8 cellular contexts compared by ENCODE assay signal in the genomic region with DNA sequence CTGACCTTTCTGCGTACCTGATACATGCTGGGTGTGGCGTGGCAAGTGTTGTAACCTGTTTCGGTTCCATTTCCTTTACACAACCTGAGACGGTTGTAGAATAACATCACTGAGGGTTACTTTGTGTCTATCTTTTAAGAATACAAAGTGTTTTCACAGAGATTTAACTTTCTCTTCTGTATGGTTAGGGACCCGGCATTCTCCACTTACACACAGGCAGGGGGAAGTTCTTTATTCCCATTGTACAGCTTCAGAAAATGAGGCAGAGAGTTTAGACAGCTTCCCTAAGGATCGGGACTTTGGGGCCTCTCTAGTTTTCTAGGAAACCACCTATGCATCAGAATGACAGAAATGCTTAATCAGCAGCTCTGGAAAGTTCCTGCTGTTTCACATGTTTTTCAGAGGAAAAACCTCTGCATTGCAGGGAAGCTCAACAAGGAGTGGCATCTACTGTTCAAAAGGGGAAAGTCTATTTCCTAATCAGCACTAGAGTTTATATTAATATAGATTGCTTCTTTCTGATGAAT. TPM values are rescaled to one million over a fixed set of nuclear protein-coding genes. Genes with fewer than 3 reads are reported as not detected.
A peak's percentile ranks its signal among the peaks of the same experiment; 100 is the strongest.
DNase-seq lines count a peak whose midpoint lies in the region; ATAC-seq and TF ChIP-seq lines count a peak whose summit lies in the region.

No MANE protein-coding gene starts in this region.

- peak; percentile 91 for ATAC-seq in HG03175 (IDR thresholded peaks at IDR 0.05; ENCODE audit: unreplicated experiment)

- H3K9me3 Mint-ChIP-seq in activated T-helper 2 cell treated with anti-CD3 and anti-CD28 coated beads, Interferon-gamma antibody, Interleukin-2, Interleukin-4, amounts not matched to agents 10 μg/mL and 5 μg/mL and 100 μg/mL, durations not matched to agents 14 hours and 24 hours and 36 hours, result no peaks in the 10 kb centered on the region

- H3K36me3 Mint-ChIP-seq in activated T-helper 2 cell treated with anti-CD3 and anti-CD28 coated beads, Interferon-gamma antibody, Interleukin-2, Interleukin-4, amounts not matched to agents 10 μg/mL and 5 μg/mL and 100 μg/mL, durations not matched to agents 14 hours and 24 hours and 36 hours (ENCODE audit: low read depth), result peaks cover 6% of the 10 kb centered on the region

- in situ Hi-C loops in ACHN (cut with HindIII; ENCODE audit: low pct_ligation_motif_present, low pct_unique_long_range_greater_than_20kb, low sequenced_read_pairs), result no loop called here

- H3K4me3 Mint-ChIP-seq in activated T-helper 2 cell treated with anti-CD3 and anti-CD28 coated beads, Interferon-gamma antibody, Interleukin-2, Interleukin-4, amounts not matched to agents 10 μg/mL and 5 μg/mL and 100 μg/mL, durations not matched to agents 14 hours and 24 hours and 36 hours (ENCODE audit: low read depth), result peak overlapping the region; percentile 88

- TF ChIP-seq CTCF in C4-2B (conservative IDR thresholded peaks at IDR 0.05), result no peak

- no peaks in the 10 kb centered on the region for H3K27me3 Mint-ChIP-seq in activated T-helper 2 cell treated with anti-CD3 and anti-CD28 coated beads, Interferon-gamma antibody, Interleukin-2, Interleukin-4, amounts not matched to agents 10 μg/mL and 5 μg/mL and 100 μg/mL, durations not matched to agents 14 hours and 24 hours and 36 hours (ENCODE audit: low read depth)

- intact Hi-C loops in activated T-helper 2 cell treated with anti-CD3 and anti-CD28 coated beads, Interferon-gamma antibody, Interleukin-2, Interleukin-4, amounts not matched to agents 10 μg/mL and 5 μg/mL and 100 μg/mL, durations not matched to agents 14 hours and 24 hours and 36 hours (cut with micrococcal nuclease), result loop anchor here (1.0 to 5.0 kb wide), 4 partner anchors 15 to 231 kb away; a partner anchor contains a TSS
- intact Hi-C loops in posterior cingulate gyrus (cut with DNase I), result loop anchor here (5.0 to 10.0 kb wide), 2 partner anchors 41 to 359 kb away; a partner anchor contains a TSS

- peak; percentile 23 for DNase-seq in GM19238 (ENCODE audit: insufficient read length, low spot score)
- no peak for DNase-seq in activated T-helper 2 cell treated with anti-CD3 and anti-CD28 coated beads, Interferon-gamma antibody, Interleukin-2, Interleukin-4, amounts not matched to agents 10 μg/mL and 5 μg/mL and 100 μg/mL, durations not matched to agents 14 hours and 24 hours and 36 hours (ENCODE audit: low spot score)
- DNase-seq in inferior parietal cortex (ENCODE audit: extremely low spot score), result peak; percentile 48
- peak; percentile 69 for DNase-seq in stimulated activated naive CD4-positive, alpha-beta T cell treated with Interleukin-2 at 50 U/mL for 16 hours (lab: John Stamatoyannopoulos, UW)
- no peak for DNase-seq in posterior cingulate gyrus
- DNase-seq in ACHN, result no peak

- H3K4me1 Mint-ChIP-seq in activated T-helper 2 cell treated with anti-CD3 and anti-CD28 coated beads, Interferon-gamma antibody, Interleukin-2, Interleukin-4, amounts not matched to agents 10 μg/mL and 5 μg/mL and 100 μg/mL, durations not matched to agents 14 hours and 24 hours and 36 hours (ENCODE audit: low read depth), result peaks cover 35% of the 10 kb centered on the region

- H3K27ac Mint-ChIP-seq in activated T-helper 2 cell treated with anti-CD3 and anti-CD28 coated beads, Interferon-gamma antibody, Interleukin-2, Interleukin-4, amounts not matched to agents 10 μg/mL and 5 μg/mL and 100 μg/mL, durations not matched to agents 14 hours and 24 hours and 36 hours, result peak overlapping the region; percentile 83

- peak overlapping the region; percentile 64 for H3K27ac ChIP-seq in C4-2B

RNA-seq across cellular contexts. Expression of a gene that starts 41.3 kb away (rescaled TPM):
- total RNA-seq in activated T-helper 2 cell treated with anti-CD3 and anti-CD28 coated beads, Interferon-gamma antibody, Interleukin-2, Interleukin-4, amounts not matched to agents 10 μg/mL and 5 μg/mL and 100 μg/mL, durations not matched to agents 14 hours and 24 hours and 36 hours, result 110 TPM in 2 replicates

Comparison
In these comparisons a context has a peak if more than half of its experiments do, and no peak if none do; other contexts are left out.
1. DNase-seq: peak in GM19238 (single experiment), inferior parietal cortex (single experiment) and stimulated activated naive CD4-positive, alpha-beta T cell treated with Interleukin-2 at 50 U/mL for 16 hours (single experiment); none in activated T-helper 2 cell treated with anti-CD3 and anti-CD28 coated beads, Interferon-gamma antibody, Interleukin-2, Interleukin-4, amounts not matched to agents 10 μg/mL and 5 μg/mL and 100 μg/mL, durations not matched to agents 14 hours and 24 hours and 36 hours (single experiment), posterior cingulate gyrus (0 of 10) and ACHN (single experiment).